Comparison of ENCODE assay signal across 10 cellular contexts in the genomic region with DNA sequence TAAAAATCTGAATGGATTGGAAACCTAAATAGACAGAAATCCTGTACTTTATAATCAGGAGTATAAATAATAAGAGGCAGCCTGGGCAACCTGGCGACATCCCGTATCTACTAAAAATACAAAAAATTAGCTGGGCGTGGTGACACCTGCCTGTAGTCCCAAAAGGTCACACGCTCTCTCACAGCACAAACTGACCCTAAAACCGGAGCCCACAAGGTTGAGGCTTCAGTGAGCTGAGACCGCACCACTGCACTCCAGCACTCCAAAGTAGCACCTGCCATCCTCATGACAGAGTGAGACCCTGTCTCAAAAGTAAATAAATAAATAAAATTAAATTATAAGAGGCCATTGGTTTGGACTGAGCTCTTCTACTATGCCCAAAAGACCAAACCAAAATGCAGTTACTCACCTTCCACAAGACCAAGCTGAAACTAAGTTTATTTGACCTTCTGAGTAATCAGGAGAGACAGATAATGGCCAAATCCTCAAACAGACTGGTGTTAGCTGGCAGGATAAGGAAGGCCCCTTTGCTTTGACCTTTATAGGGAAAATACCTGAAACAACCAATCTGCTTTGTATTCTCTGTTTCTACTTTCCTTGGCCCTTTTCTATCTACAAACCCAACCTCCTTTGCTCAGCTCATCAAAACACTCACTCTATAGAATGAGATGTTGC. TPM values are rescaled to one million over a fixed set of nuclear protein-coding genes. Genes with fewer than 3 reads are reported as not detected.
DNase-seq lines count a peak whose midpoint lies in the region; ATAC-seq and TF ChIP-seq lines count a peak whose summit lies in the region.
"Had no signal": no experiment of that assay in that cellular context is flagged by ENCODE, and none has a peak within 500 bp of the region (broad histone marks: within the 10 kb centered on the region; RNA-seq: fewer than 3 reads in every experiment).

No MANE protein-coding gene starts in this region.

- no peak overlapping the region for H3K4me3 Mint-ChIP-seq in nephron progenitor cell

- H3K36me3 Mint-ChIP-seq in nephron progenitor cell (ENCODE audit: low read depth) = no peaks in the 10 kb centered on the region

- peaks cover 5% of the 10 kb centered on the region for H3K4me1 Mint-ChIP-seq in nephron progenitor cell

- H3K27me3 Mint-ChIP-seq in nephron progenitor cell (ENCODE audit: low read depth, poor library complexity) = no peaks in the 10 kb centered on the region

- DNase-seq in nephron progenitor cell (no peak), SK-N-DZ (ENCODE audit: low spot score) (no peak)
- DNase-seq in effector CD8-positive, alpha-beta T cell (lab: John Stamatoyannopoulos, UW) = no peak
- DNase-seq: activated CD4-positive, alpha-beta T cell treated with anti-CD3 and anti-CD28 coated beads for 48 hours; NCI-H2227 treated with DMSO at 0.1 percent for 48 hours; occipital lobe had no signal

- peak overlapping the region; percentile 56 for H3K27ac Mint-ChIP-seq in nephron progenitor cell

- no peak for TF ChIP-seq CTCF in nephron progenitor cell (IDR thresholded peaks at IDR 0.05)

- H3K9me3 Mint-ChIP-seq in nephron progenitor cell = no peaks in the 10 kb centered on the region

- ATAC-seq in GM18519 (IDR thresholded peaks at IDR 0.05; ENCODE audit: low FRiP score, unreplicated experiment) (peak; percentile 27), GM21529 (IDR thresholded peaks at IDR 0.05; ENCODE audit: unreplicated experiment) (peak; percentile 34), HG03565 (IDR thresholded peaks at IDR 0.05; ENCODE audit: unreplicated experiment) (peak; percentile 33), HG03135 (IDR thresholded peaks at IDR 0.05; ENCODE audit: unreplicated experiment) (no peak)

RNA-seq across cellular contexts. Expression of a gene that starts 3.2 kb away (rescaled TPM):
- polyA plus RNA-seq in SK-N-DZ (2014; cell fraction: cytosol; rRNA removed) = 84.2 and 85.1 TPM in 2 replicates
- polyA plus RNA-seq in SK-N-DZ (2014; cell fraction: nucleus; rRNA removed) = 69.0 and 70.7 TPM in 2 replicates

RNA-seq across cellular contexts. Expression of a gene that starts 59.3 kb away (rescaled TPM):
- 8.5 and 11.0 TPM in 2 replicates for polyA plus RNA-seq in SK-N-DZ (2014; cell fraction: cytosol; rRNA removed)
- polyA plus RNA-seq in SK-N-DZ (2014; cell fraction: nucleus; rRNA removed) = 7.9 and 9.9 TPM in 2 replicates
